20 cellular contexts compared by ENCODE assay signal in the genomic region with DNA sequence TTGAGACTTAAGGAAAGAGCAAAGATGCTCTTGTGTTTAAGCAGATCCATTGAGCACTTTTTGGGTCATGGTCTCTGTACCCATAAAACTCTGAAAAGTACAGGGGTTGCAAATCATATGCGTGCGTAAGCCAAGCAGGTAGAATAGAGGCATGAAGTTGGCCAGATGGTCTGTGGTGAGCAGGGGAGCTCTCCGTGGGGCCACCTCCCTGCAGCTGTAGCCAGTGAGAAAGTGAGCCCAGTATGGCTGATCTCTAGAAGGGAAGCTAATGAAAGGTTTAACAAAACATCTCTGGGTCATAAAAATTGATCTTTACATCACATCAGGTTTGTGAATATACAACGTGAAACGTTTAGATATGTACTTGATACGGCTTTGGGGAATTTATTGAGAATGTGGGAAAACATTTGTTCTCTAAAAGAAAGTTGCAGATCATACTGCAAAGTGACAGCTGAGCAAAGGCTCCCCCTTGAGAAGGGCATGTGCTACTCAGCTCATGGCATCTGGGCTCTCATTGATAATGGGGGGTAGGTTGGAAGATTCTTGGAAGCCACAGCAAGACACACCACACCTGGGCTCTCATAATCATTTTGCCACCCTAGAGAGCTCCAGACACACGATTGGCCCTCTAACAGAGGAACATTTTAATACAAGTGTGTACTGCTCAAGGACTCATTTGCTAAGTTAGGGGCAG. TPM values are rescaled to one million over a fixed set of nuclear protein-coding genes. Genes with fewer than 3 reads are reported as not detected.
DNase-seq lines count a peak whose midpoint lies in the region; ATAC-seq, FAIRE-seq and TF ChIP-seq lines count a peak whose summit lies in the region.
"Had no signal": no experiment of that assay in that cellular context is flagged by ENCODE, and none has a peak within 500 bp of the region (broad histone marks: within the 10 kb centered on the region; RNA-seq: fewer than 3 reads in every experiment).

No MANE protein-coding gene starts in this region.

- no peaks in the 10 kb centered on the region for H3K36me3 Mint-ChIP-seq in GM23338 (ENCODE audit: low read depth)
- H3K36me3 Mint-ChIP-seq in glutamatergic neuron (ENCODE audit: unreplicated experiment): no peaks in the 10 kb centered on the region

- no peak overlapping the region for H3K4me3 ChIP-seq in GM23338
- H3K4me3 ChIP-seq: GM12878, SJCRH30 had no signal

- peaks cover 10% of the 10 kb centered on the region; the same call in 1 of the 2 replicates for H3K4me1 ChIP-seq in GM23338 (ENCODE audit: insufficient read depth)

- H3K27me3 Mint-ChIP-seq in GM23338 (ENCODE audit: insufficient read depth, low read depth, poor library complexity): no peaks in the 10 kb centered on the region
- no peaks in the 10 kb centered on the region for H3K27me3 Mint-ChIP-seq in glutamatergic neuron (ENCODE audit: unreplicated experiment)

- no peaks in the 10 kb centered on the region for H3K79me2 ChIP-seq in GM23338 (replicated peaks; ENCODE audit: insufficient read depth)

- TF ChIP-seq CTCF in D721Med (IDR thresholded peaks at IDR 0.05; ENCODE audit: insufficient read depth, missing control alignments) (no peak), GM23338 (conservative IDR thresholded peaks at IDR 0.05; ENCODE audit: low read depth in 2 of 2) (no peak), glutamatergic neuron (IDR thresholded peaks at IDR 0.05; ENCODE audit: partially characterized antibody, unreplicated experiment) (no peak)

- H3K9me2 ChIP-seq in GM23338 (ENCODE audit: insufficient read depth): no peaks in the 10 kb centered on the region

- peaks cover 15% of the 10 kb centered on the region; the same call in 2 of the 3 replicates for H3K4me1 Mint-ChIP-seq in GM23338
- H3K4me1 Mint-ChIP-seq in glutamatergic neuron (ENCODE audit: low read depth, unreplicated experiment): peaks cover 13% of the 10 kb centered on the region

- ATAC-seq in GM23338: peak; percentile 72; the same call in 2 of the 3 replicates
- no peak for ATAC-seq in GM21723 (IDR thresholded peaks at IDR 0.05; ENCODE audit: unreplicated experiment)
- no peak for ATAC-seq in GM21360 (IDR thresholded peaks at IDR 0.05; ENCODE audit: unreplicated experiment)
- ATAC-seq: GM12878, HCT116, PC-3, Right ventricle myocardium inferior, SK-N-SH treated with all-trans-retinoic acid at 6 μM for 48 hours had no signal

- DNase-seq in D721Med (ENCODE audit: insufficient read length, low spot score) (no peak), GM23338 (ENCODE audit: low spot score) (peak; percentile 9), NCI-H524 treated with DMSO at 0.1 percent for 48 hours (lab: John Stamatoyannopoulos, UW) (peak; percentile 40), glutamatergic neuron (no peak), NCI-H345 treated with DMSO at 0.1 percent for 48 hours (lab: John Stamatoyannopoulos, UW; ENCODE audit: unreplicated experiment) (no peak)
- DNase-seq: GDM1; NCI-H1092; NCI-H1417 treated with DMSO at 0.1 percent for 48 hours; NCI-H187 treated with DMSO at 0.1 percent for 48 hours; NCI-H446 treated with DMSO at 0.1 percent for 48 hours; NK-92 treated with Interleukin-12 subunit alpha and Interleukin-12 subunit beta, amount 100 ng/mL, for 24 hours; PC-3; SJCRH30 had no signal

- H4K20me1 ChIP-seq in GM23338 (replicated peaks; ENCODE audit: insufficient read depth): no peaks in the 10 kb centered on the region

- FAIRE-seq in D721Med (lab: Jason Lieb, UNC): peak; percentile 68
- FAIRE-seq: GM12878 had no signal

- H3K27me3 ChIP-seq in GM23338 (ENCODE audit: insufficient read depth): no peaks in the 10 kb centered on the region
- H3K27me3 ChIP-seq: SJCRH30 had no signal

- H2AFZ ChIP-seq in GM23338: no peak overlapping the region

- H3K9me3 Mint-ChIP-seq in GM23338 (no peaks in the 10 kb centered on the region), glutamatergic neuron (ENCODE audit: unreplicated experiment) (no peaks in the 10 kb centered on the region)

- H3K36me3 ChIP-seq in GM23338 (ENCODE audit: insufficient read depth): no peaks in the 10 kb centered on the region
- H3K36me3 ChIP-seq: SJCRH30 had no signal

- H3K27ac ChIP-seq in GM23338 (ENCODE audit: low read depth): no peak overlapping the region
- H3K27ac ChIP-seq: SJCRH30 had no signal

- no peaks in the 10 kb centered on the region for H3F3A ChIP-seq in GM23338 (replicated peaks; ENCODE audit: low read depth)

- H3K27ac Mint-ChIP-seq in GM23338: no peak overlapping the region
- peak overlapping the region; percentile 0 for H3K27ac Mint-ChIP-seq in glutamatergic neuron (ENCODE audit: unreplicated experiment)

- H3K4me2 ChIP-seq in GM23338: no peak overlapping the region

- H3K4me3 Mint-ChIP-seq in GM23338 (no peak overlapping the region), glutamatergic neuron (ENCODE audit: unreplicated experiment) (no peak overlapping the region)

TF ChIP-seq in GM23338, 12 proteins besides CTCF, POLR2A, EP300 and RAD21 (continues in another document):
- no peak for TF ChIP-seq NANOG (IDR thresholded peaks at IDR 0.05; ENCODE audit: borderline replicate concordance)
- no peak for TF ChIP-seq EZH2 (IDR thresholded peaks at IDR 0.05; ENCODE audit: low read depth, unreplicated experiment)
- TF ChIP-seq ZNF331 (CRISPR knock-in tag; IDR thresholded peaks at IDR 0.05; ENCODE audit: low read depth): no peak
- TF ChIP-seq, protein P1, sequence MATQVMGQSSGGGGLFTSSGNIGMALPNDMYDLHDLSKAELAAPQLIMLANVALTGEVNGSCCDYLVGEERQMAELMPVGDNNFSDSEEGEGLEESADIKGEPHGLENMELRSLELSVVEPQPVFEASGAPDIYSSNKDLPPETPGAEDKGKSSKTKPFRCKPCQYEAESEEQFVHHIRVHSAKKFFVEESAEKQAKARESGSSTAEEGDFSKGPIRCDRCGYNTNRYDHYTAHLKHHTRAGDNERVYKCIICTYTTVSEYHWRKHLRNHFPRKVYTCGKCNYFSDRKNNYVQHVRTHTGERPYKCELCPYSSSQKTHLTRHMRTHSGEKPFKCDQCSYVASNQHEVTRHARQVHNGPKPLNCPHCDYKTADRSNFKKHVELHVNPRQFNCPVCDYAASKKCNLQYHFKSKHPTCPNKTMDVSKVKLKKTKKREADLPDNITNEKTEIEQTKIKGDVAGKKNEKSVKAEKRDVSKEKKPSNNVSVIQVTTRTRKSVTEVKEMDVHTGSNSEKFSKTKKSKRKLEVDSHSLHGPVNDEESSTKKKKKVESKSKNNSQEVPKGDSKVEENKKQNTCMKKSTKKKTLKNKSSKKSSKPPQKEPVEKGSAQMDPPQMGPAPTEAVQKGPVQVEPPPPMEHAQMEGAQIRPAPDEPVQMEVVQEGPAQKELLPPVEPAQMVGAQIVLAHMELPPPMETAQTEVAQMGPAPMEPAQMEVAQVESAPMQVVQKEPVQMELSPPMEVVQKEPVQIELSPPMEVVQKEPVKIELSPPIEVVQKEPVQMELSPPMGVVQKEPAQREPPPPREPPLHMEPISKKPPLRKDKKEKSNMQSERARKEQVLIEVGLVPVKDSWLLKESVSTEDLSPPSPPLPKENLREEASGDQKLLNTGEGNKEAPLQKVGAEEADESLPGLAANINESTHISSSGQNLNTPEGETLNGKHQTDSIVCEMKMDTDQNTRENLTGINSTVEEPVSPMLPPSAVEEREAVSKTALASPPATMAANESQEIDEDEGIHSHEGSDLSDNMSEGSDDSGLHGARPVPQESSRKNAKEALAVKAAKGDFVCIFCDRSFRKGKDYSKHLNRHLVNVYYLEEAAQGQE (IDR thresholded peaks at IDR 0.05; ENCODE audit: unreplicated experiment): no peak
- no peak for TF ChIP-seq CREB1 (CRISPR knock-in tag; IDR thresholded peaks at IDR 0.05; ENCODE audit: low read depth)
- TF ChIP-seq, protein P2, sequence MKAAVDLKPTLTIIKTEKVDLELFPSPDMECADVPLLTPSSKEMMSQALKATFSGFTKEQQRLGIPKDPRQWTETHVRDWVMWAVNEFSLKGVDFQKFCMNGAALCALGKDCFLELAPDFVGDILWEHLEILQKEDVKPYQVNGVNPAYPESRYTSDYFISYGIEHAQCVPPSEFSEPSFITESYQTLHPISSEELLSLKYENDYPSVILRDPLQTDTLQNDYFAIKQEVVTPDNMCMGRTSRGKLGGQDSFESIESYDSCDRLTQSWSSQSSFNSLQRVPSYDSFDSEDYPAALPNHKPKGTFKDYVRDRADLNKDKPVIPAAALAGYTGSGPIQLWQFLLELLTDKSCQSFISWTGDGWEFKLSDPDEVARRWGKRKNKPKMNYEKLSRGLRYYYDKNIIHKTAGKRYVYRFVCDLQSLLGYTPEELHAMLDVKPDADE (IDR thresholded peaks at IDR 0.05): no peak
- TF ChIP-seq STAT1 (IDR thresholded peaks at IDR 0.05; ENCODE audit: unreplicated experiment): no peak
- TF ChIP-seq EZH2phosphoT487 (IDR thresholded peaks at IDR 0.05; ENCODE audit: unreplicated experiment): no peak
- TF ChIP-seq JUNB (IDR thresholded peaks at IDR 0.05; ENCODE audit: unreplicated experiment): no peak
- no peak for TF ChIP-seq POLR2AphosphoS5 (IDR thresholded peaks at IDR 0.05; ENCODE audit: low read depth)

RNA-seq across cellular contexts. Expression of a gene that starts 30.6 kb away (rescaled TPM):
- 7.0 and 8.6 TPM in 2 replicates for total RNA-seq in GM23338 (2014; rRNA removed; shearing (Covaris generic))
- polyA plus RNA-seq in GM23338 (2016; fragmentation: Nextera tagmentation; extraction: Ambion mirVana): 4.1 and 5.9 TPM in 2 replicates
- total RNA-seq in glutamatergic neuron (ENCODE audit: unreplicated experiment): 8.1 TPM
- total RNA-seq: A172, GM12878 had no signal
- polyA plus RNA-seq: GM12878 had no signal

Comparison
In these comparisons a context has a peak if more than half of its experiments do, and no peak if none do; other contexts are left out.
1. DNase-seq: peak in GM23338 (single experiment) and NCI-H524 treated with DMSO at 0.1 percent for 48 hours (single experiment); none in D721Med (single experiment), glutamatergic neuron (single experiment) and NCI-H345 treated with DMSO at 0.1 percent for 48 hours (single experiment).